ENCODE assay signal across 14 cellular contexts in genomic region chr9:93129286-93129685, GRCh38. TPM values are rescaled to one million over a fixed set of nuclear protein-coding genes. Genes with fewer than 3 reads are reported as not detected.
DNase-seq lines count a peak whose midpoint lies in the region; ATAC-seq and TF ChIP-seq lines count a peak whose summit lies in the region.
"Had no signal": no experiment of that assay in that cellular context is flagged by ENCODE, and none has a peak within 500 bp of the region (broad histone marks: within the 10 kb centered on the region; RNA-seq: fewer than 3 reads in every experiment).

No MANE protein-coding gene starts in this region.

- peak overlapping the region in 2 of 7 donors; percentile 5 to 61 for H3K4me3 Mint-ChIP-seq in CD8-positive, alpha-beta memory T cell
- H3K4me3 Mint-ChIP-seq: HFFc6, WTC11 had no signal

- intact Hi-C loops in left lung (cut with DNase I) = no loop called here
- intact Hi-C loops in spleen (cut with DNase I; ENCODE audit: low total_unique reads) = no loop called here

- no peaks in the 10 kb centered on the region for H3K9me3 ChIP-seq in CD8-positive, alpha-beta memory T cell (ENCODE audit: low read length)
- H3K9me3 ChIP-seq in left lung (no peaks in the 10 kb centered on the region), spleen (no peaks in the 10 kb centered on the region)

- no peaks in the 10 kb centered on the region for H3K36me3 ChIP-seq in CD8-positive, alpha-beta memory T cell (ENCODE audit: insufficient read depth, low read length)
- H3K36me3 ChIP-seq in left lung = peaks cover 0 to 28% of the 10 kb centered on the region in 2 donors
- peaks cover 0 to 41% (median 5%) of the 10 kb centered on the region in 6 donors for H3K36me3 ChIP-seq in spleen

- ATAC-seq in left lung = no peak
- ATAC-seq: WTC11 had no signal

- peaks cover 0 to 21% (median 0%) of the 10 kb centered on the region in 3 donors for H3K36me3 Mint-ChIP-seq in CD8-positive, alpha-beta memory T cell

- H3K4me1 Mint-ChIP-seq in CD8-positive, alpha-beta memory T cell = peaks cover 62 to 87% (median 62%) of the 10 kb centered on the region in 3 donors

- POLR2A ChIA-PET in CD8-positive, alpha-beta memory T cell (lab: Charles Lee) = interaction anchor here (1.0 kb wide), 1 partner anchor 65 kb away, joined by 3 read pairs; no protein-coding TSS in a partner anchor

- TF ChIP-seq CTCF in coronary artery (IDR thresholded peaks at IDR 0.05) (no peak), left lung (IDR thresholded peaks at IDR 0.05) (no peak), spleen (IDR thresholded peaks at IDR 0.05 in 8 of 11, conservative IDR thresholded peaks at IDR 0.05 in 3 of 11) (no peak)

- CTCF ChIA-PET in CD8-positive, alpha-beta memory T cell (lab: Charles Lee) = interaction anchor here (1.1 to 1.8 kb wide), 3 partner anchors 9 to 21 kb away, joined by 5 to 7 read pairs (median 5); no protein-coding TSS in a partner anchor

- no peak overlapping the region for H3K4me3 ChIP-seq in CD8-positive, alpha-beta memory T cell (ENCODE audit: low read length)
- peak overlapping the region; percentile 83 for H3K4me3 ChIP-seq in coronary artery
- no peak overlapping the region for H3K4me3 ChIP-seq in left lung
- H3K4me3 ChIP-seq in spleen = peak overlapping the region in 1 of 8 donors; percentile 24

- peaks cover 76% of the 10 kb centered on the region for H3K4me1 ChIP-seq in CD8-positive, alpha-beta memory T cell (ENCODE audit: insufficient read depth, low read length)
- H3K4me1 ChIP-seq in left lung = peaks cover 40 to 91% of the 10 kb centered on the region in 2 donors
- peaks cover 71 to 97% (median 86%) of the 10 kb centered on the region in 6 donors for H3K4me1 ChIP-seq in spleen

- H3K27me3 Mint-ChIP-seq in CD8-positive, alpha-beta memory T cell = peaks cover 0 to 1% of the 10 kb centered on the region in 2 donors

- no peak overlapping the region for H3K27ac ChIP-seq in CD8-positive, alpha-beta memory T cell (ENCODE audit: low read depth, low read length)
- peak overlapping the region in 1 of 2 donors; percentile 99 for H3K27ac ChIP-seq in coronary artery
- peak overlapping the region in 1 of 2 donors; percentile 82 for H3K27ac ChIP-seq in left lung
- H3K27ac ChIP-seq in spleen = peak overlapping the region; percentile 64 to 98 (median 92)

- 33 to 75% (median 61%) methylated on average over 3 to 8 of the region's 8 CpGs for WGBS in spleen, 5 donors

- peak in 1 of 5 donors; percentile 37 for DNase-seq in CD8-positive, alpha-beta memory T cell
- DNase-seq in coronary artery (ENCODE audit: low spot score) (peak; percentile 74), left lung (peak; percentile 49 to 83), spleen (peak; percentile 89), NCI-H446 treated with DMSO at 0.1 percent for 48 hours (lab: John Stamatoyannopoulos, UW) (no peak), NCI-H748 treated with DMSO at 0.1 percent for 48 hours (lab: John Stamatoyannopoulos, UW) (no peak), OCI-M1 (lab: John Stamatoyannopoulos, UW) (no peak), NAMALWA (ENCODE audit: low spot score) (no peak)
- DNase-seq: AML-193; HFFc6; NCI-H1092 treated with DMSO at 0.1 percent for 48 hours; NCI-H524 treated with DMSO at 0.1 percent for 48 hours; stimulated activated CD4-positive, alpha-beta T cell treated with anti-CD3 and anti-CD28 coated beads, Interleukin-12 subunit alpha, Interleukin-12 subunit beta, amount 100 ng/mL, for 4 hours had no signal

- H3K9me3 Mint-ChIP-seq in CD8-positive, alpha-beta memory T cell = no peaks in the 10 kb centered on the region
- H3K9me3 Mint-ChIP-seq: HFFc6, WTC11 had no signal

- TF ChIP-seq POLR2A in spleen (IDR thresholded peaks at IDR 0.05) = no peak

- H3K27me3 ChIP-seq in CD8-positive, alpha-beta memory T cell (ENCODE audit: insufficient read depth, low read length, poor library complexity, severe bottlenecking) = no peaks in the 10 kb centered on the region
- H3K27me3 ChIP-seq in left lung (no peaks in the 10 kb centered on the region), spleen (replicated peaks in 1 of 7) (no peaks in the 10 kb centered on the region)

- peak overlapping the region in 5 of 8 donors; percentile 17 to 99 (median 58) for H3K27ac Mint-ChIP-seq in CD8-positive, alpha-beta memory T cell
- H3K27ac Mint-ChIP-seq: HFFc6 had no signal

RNA-seq across cellular contexts. Expression of gene NINJ1, which starts 4.8 kb away (rescaled TPM):
- 10 to 100 TPM; 59.9 to 62.9 TPM for total RNA-seq in CD8-positive, alpha-beta memory T cell
- 103 TPM for polyA plus RNA-seq in CD8-positive, alpha-beta memory T cell
- total RNA-seq in left lung (10 to 100 TPM; 77.9 to 83.5 TPM), spleen (100 to 1,000 TPM in 6 of 7 donors, 10 to 100 TPM in 1; 75.0 to 142 (median 113) TPM)
- polyA plus RNA-seq in spleen = 10 to 100 TPM; 26.5 to 68.9 (median 50.4) TPM

RNA-seq across cellular contexts. Expression of gene CARD19, which starts 33.3 kb away (rescaled TPM):
- total RNA-seq in CD8-positive, alpha-beta memory T cell = 10 to 100 TPM; 43.2 to 43.6 TPM
- 66.4 TPM for polyA plus RNA-seq in CD8-positive, alpha-beta memory T cell
- total RNA-seq in left lung (10 to 100 TPM; 27.7 to 43.0 TPM), spleen (10 to 100 TPM; 32.8 to 78.8 (median 44.6) TPM)
- 10 to 100 TPM; 21.7 to 38.9 (median 23.0) TPM for polyA plus RNA-seq in spleen

RNA-seq across cellular contexts. Expression of gene WNK2, which starts 54.7 kb away (rescaled TPM):
- total RNA-seq in CD8-positive, alpha-beta memory T cell = under 1 TPM; 0.20 to 0.55 TPM
- not detected for polyA plus RNA-seq in CD8-positive, alpha-beta memory T cell
- 1 to 10 TPM in 1 of 2 donors, under 1 TPM in 1; 0.93 to 1.6 TPM for total RNA-seq in left lung
- 10 to 100 TPM in 3 of 7 donors, 1 to 10 TPM in 4; 4.7 to 20.0 (median 9.1) TPM for total RNA-seq in spleen
- polyA plus RNA-seq in spleen = 1 to 10 TPM; 1.8 to 5.9 (median 1.9) TPM
- total RNA-seq: HFFc6 had no signal

Comparison
In these comparisons a context has a peak if more than half of its experiments do, and no peak if none do; other contexts are left out.
1. DNase-seq: peak in coronary artery (single experiment), left lung (2 of 2) and spleen (single experiment); none in NCI-H446 treated with DMSO at 0.1 percent for 48 hours (single experiment), NCI-H748 treated with DMSO at 0.1 percent for 48 hours (single experiment), OCI-M1 (single experiment) and NAMALWA (single experiment).